8 cellular contexts compared by ENCODE assay signal in the genomic region with DNA sequence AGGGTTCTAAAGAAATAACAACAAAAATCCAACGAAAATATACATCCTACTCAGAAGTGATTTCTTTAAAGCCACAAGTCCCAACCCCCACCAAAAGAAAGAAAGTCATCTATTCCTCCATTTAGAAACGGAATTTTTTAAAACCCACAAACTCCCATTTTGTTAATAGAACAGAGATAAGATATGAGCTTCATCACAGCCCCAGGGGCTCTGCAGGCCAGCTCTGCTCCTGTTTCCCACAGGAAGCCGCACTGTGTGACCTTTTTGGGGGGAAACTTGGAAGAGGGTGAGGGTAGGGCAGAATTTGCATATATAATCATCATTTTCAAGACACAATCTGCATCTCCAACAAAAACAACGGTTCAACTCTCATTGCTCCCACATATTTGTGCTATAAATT. TPM values are rescaled to one million over a fixed set of nuclear protein-coding genes. Genes with fewer than 3 reads are reported as not detected.
DNase-seq lines count a peak whose midpoint lies in the region; ATAC-seq and TF ChIP-seq lines count a peak whose summit lies in the region.

No MANE protein-coding gene starts in this region.

- H3K9me3 ChIP-seq in RWPE2 (ENCODE audit: severe bottlenecking), result no peaks in the 10 kb centered on the region
- no peaks in the 10 kb centered on the region for H3K9me3 ChIP-seq in psoas muscle

- H3K36me3 ChIP-seq in RWPE2 (ENCODE audit: low read depth) (peaks cover 7% of the 10 kb centered on the region; the same call in 1 of the 2 replicates), psoas muscle (ENCODE audit: insufficient read depth in 1 of 2, low read depth in 1 of 2) (no peaks in the 10 kb centered on the region)

- H3K4me3 ChIP-seq in GM12865 (ENCODE audit: low read depth, low read length), result peak overlapping the region; percentile 66
- H3K4me3 ChIP-seq in RWPE2 (ENCODE audit: severe bottlenecking), result peak overlapping the region; percentile 3
- peak overlapping the region; percentile 6 for H3K4me3 ChIP-seq in epithelial cell of esophagus (ENCODE audit: low read length)
- H3K4me3 ChIP-seq in psoas muscle, result peak overlapping the region; percentile 96

- ATAC-seq in RWPE2 (ENCODE audit: low read depth) (no peak), psoas muscle (no peak), HG02852 (IDR thresholded peaks at IDR 0.05; ENCODE audit: unreplicated experiment) (no peak), HG03520 (IDR thresholded peaks at IDR 0.05; ENCODE audit: unreplicated experiment) (no peak), HG03280 (IDR thresholded peaks at IDR 0.05; ENCODE audit: unreplicated experiment) (no peak), GM21737 (IDR thresholded peaks at IDR 0.05; ENCODE audit: unreplicated experiment) (no peak)

- intact Hi-C loops in psoas muscle (cut with DNase I), result no loop called here

- no peak overlapping the region for H3K27ac ChIP-seq in RWPE2 (ENCODE audit: poor library complexity, severe bottlenecking)
- H3K27ac ChIP-seq in psoas muscle, result peak overlapping the region; percentile 12

- H3K27me3 ChIP-seq in RWPE2 (ENCODE audit: insufficient read depth, poor library complexity, severe bottlenecking) (no peaks in the 10 kb centered on the region), psoas muscle (ENCODE audit: insufficient read depth in 3 of 3, low read length in 2 of 3) (no peaks in the 10 kb centered on the region)

- TF ChIP-seq CTCF in GM12865 (IDR thresholded peaks at IDR 0.05; ENCODE audit: insufficient read depth, low read depth, low read length, missing control alignments) (no peak), RWPE2 (IDR thresholded peaks at IDR 0.05; ENCODE audit: poor library complexity, severe bottlenecking) (no peak), epithelial cell of esophagus (IDR thresholded peaks at IDR 0.05; ENCODE audit: insufficient read depth, low read depth, low read length, missing control alignments) (no peak), psoas muscle (IDR thresholded peaks at IDR 0.05) (no peak)

- H3K4me1 ChIP-seq in RWPE2 (ENCODE audit: insufficient read depth, poor library complexity, severe bottlenecking) (peaks cover 27% of the 10 kb centered on the region), psoas muscle (peaks cover 55% of the 10 kb centered on the region)

- DNase-seq in GM12865 (ENCODE audit: low read depth), result no peak
- DNase-seq in RWPE2 (ENCODE audit: low spot score), result no peak
- DNase-seq in epithelial cell of esophagus (ENCODE audit: low read depth), result no peak
- no peak for DNase-seq in psoas muscle

- 42 to 55% (median 48%) methylated on average over 4 of the region's 4 CpGs for WGBS in psoas muscle, 3 donors

RNA-seq across cellular contexts. Expression of a gene that starts 2.8 kb away (rescaled TPM):
- total RNA-seq in psoas muscle, result 1 to 10 TPM; 4.5 to 7.9 (median 5.0) TPM
- 10 to 100 TPM in 1 of 3 donors, 1 to 10 TPM in 2; 2.9 to 13.8 (median 5.3) TPM for polyA plus RNA-seq in psoas muscle

RNA-seq across cellular contexts. Expression of a gene that starts 37.5 kb away (rescaled TPM):
- 1 to 10 TPM in 3 of 4 donors, under 1 TPM in 1; 0.46 to 4.8 (median 1.6) TPM for total RNA-seq in psoas muscle
- polyA plus RNA-seq in psoas muscle, result under 1 TPM; 0.43 to 0.80 (median 0.49) TPM

Comparison
In these comparisons a context has a peak if more than half of its experiments do, and no peak if none do; other contexts are left out.
1. H3K4me3 ChIP-seq: peak in every context shown above with its lines; median percentile 96 in psoas muscle; 66 in GM12865; 6 in epithelial cell of esophagus; 3 in RWPE2.